In the genomic region with DNA sequence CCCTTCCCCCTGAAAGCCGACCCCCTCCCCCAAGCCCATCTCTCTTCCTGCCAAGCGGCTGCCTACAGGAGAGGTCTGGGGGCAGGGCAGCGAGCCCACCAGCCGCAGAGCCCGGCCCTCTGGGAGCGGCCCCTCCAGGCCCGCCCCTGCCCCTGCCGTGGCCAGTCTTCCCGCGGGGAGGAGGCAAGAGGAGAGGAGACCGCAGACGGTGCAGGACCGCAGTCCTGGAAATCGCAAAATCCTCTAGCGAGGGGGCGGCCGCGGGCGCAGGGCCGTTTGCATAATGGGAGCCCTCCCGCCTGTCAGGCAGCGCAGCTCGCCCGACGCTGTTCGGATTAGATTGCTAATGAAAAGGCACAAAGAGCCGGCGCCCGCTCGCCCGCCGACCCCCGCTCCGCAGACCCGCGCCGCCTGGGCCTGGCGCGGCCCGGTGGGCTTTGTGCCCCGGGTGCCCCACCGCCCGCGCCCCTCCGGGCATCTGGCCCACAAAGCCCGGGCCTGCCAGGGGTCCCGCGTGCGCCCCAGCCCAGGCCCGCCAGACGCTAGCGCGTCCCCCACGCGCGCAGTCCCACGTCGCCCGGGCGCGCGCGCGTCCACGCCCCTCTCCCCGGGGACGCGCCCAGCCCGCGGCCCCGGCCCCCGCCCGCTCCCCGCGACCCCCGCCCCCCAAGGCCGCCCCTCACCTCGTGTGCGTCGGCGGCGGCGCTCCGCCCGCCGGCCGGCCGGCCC, we compare ENCODE assay signal across 17 cellular contexts. TPM values are rescaled to one million over a fixed set of nuclear protein-coding genes. Genes with fewer than 3 reads are reported as not detected.
DNase-seq lines count a peak whose midpoint lies in the region; ATAC-seq and TF ChIP-seq lines count a peak whose summit lies in the region.
"Not testable (repeated sequence)": the region's sequence is repeated elsewhere in the genome, so short reads cannot be mapped to it uniquely, and the experiment has no call there.
"Had no signal": no experiment of that assay in that cellular context is flagged by ENCODE, and none has a peak within 500 bp of the region (broad histone marks: within the 10 kb centered on the region; RNA-seq: fewer than 3 reads in every experiment).

No MANE protein-coding gene starts in this region.

- not testable (repeated sequence) for H3K4me2 ChIP-seq in DND-41 (ENCODE audit: insufficient read depth, low read length); HCT116 (ENCODE audit: low read length)

- not testable (repeated sequence) for TF ChIP-seq CTCF in DND-41 (IDR thresholded peaks at IDR 0.05; ENCODE audit: borderline replicate concordance, extremely low read depth, low read length, poor library complexity, severe bottlenecking); HCT116 (IDR thresholded peaks at IDR 0.05 in 2 of 3, conservative IDR thresholded peaks at IDR 0.05 in 1 of 3; ENCODE audit: borderline replicate concordance in 1 of 3, insufficient read depth in 1 of 3, low read depth in 2 of 3, low read length in 2 of 3); omental fat pad (IDR thresholded peaks at IDR 0.05)

- intact Hi-C loops in HCT116 (cut with micrococcal nuclease); activated CD4-positive, alpha-beta T cell treated with anti-CD3 and anti-CD28 coated beads for 36 hours (cut with DNase I, micrococcal nuclease): not testable (repeated sequence)

- H3K4me1 ChIP-seq in DND-41 (ENCODE audit: insufficient read depth, low read length); HCT116 (ENCODE audit: control insufficient read depth in 1 of 2, insufficient read depth in 2 of 2, low read length in 2 of 2): not testable (repeated sequence)

- DNase-seq in DND-41; HCT116 (ENCODE audit: low read depth, low spot score); activated CD4-positive, alpha-beta T cell treated with anti-CD3 and anti-CD28 coated beads for 36 hours; omental fat pad (ENCODE audit: low spot score): not testable (repeated sequence)

- CTCF ChIA-PET in HCT116 (lab: Charles Lee); activated CD4-positive, alpha-beta T cell treated with anti-CD3 and anti-CD28 coated beads for 36 hours (lab: Charles Lee): not testable (repeated sequence)

- not testable (repeated sequence) for H3K4me3 ChIP-seq in DND-41 (ENCODE audit: low read depth in 1 of 2, low read length in 2 of 2); HCT116 (replicated peaks in 1 of 2; ENCODE audit: low read depth in 1 of 2, low read length in 2 of 2)

- H4K20me1 ChIP-seq in DND-41 (ENCODE audit: insufficient read depth, low read length); HCT116 (ENCODE audit: insufficient read depth): not testable (repeated sequence)

- not testable (repeated sequence) for BruUV-seq in HCT116 (replicated peaks; lab: Mats Ljungman, UMichigan)

- H3K9ac ChIP-seq in DND-41 (ENCODE audit: low read depth, low read length); HCT116 (ENCODE audit: low read length): not testable (repeated sequence)

- not testable (repeated sequence) for TF ChIP-seq POLR2A in HCT116 (IDR thresholded peaks at IDR 0.05; ENCODE audit: borderline replicate concordance, extremely low read depth, insufficient read depth, insufficient read length)

- POLR2A ChIA-PET in HCT116 (lab: Charles Lee); activated CD4-positive, alpha-beta T cell treated with anti-CD3 and anti-CD28 coated beads for 36 hours (lab: Charles Lee): not testable (repeated sequence)

- RAD21 ChIA-PET in HCT116 (lab: Charles Lee; ENCODE audit: low non-redundant PET in 1 of 2, low total read pairs in 2 of 2, uncharacterized antibody in 2 of 2, unreplicated experiment in 2 of 2): not testable (repeated sequence)

- H3K36me3 Mint-ChIP-seq in activated CD4-positive, alpha-beta T cell treated with anti-CD3 and anti-CD28 coated beads for 36 hours (ENCODE audit: low read depth): not testable (repeated sequence)

- not testable (repeated sequence) for H3K79me2 ChIP-seq in DND-41 (ENCODE audit: insufficient read depth, low read length); HCT116 (ENCODE audit: insufficient read depth, low read length)

- not testable (repeated sequence) for H3K27ac Mint-ChIP-seq in activated CD4-positive, alpha-beta T cell treated with anti-CD3 and anti-CD28 coated beads for 36 hours

- not testable (repeated sequence) for H3K27me3 ChIP-seq in DND-41 (ENCODE audit: insufficient read depth, low read length, poor library complexity); HCT116 (ENCODE audit: insufficient read depth, low read length)

- not testable (repeated sequence) for H3K9me3 ChIP-seq in DND-41 (ENCODE audit: insufficient read depth, low read length, severe bottlenecking); HCT116 (ENCODE audit: control insufficient read depth in 1 of 2, insufficient read depth in 1 of 2, low read depth in 1 of 2, low read length in 2 of 2)

- not testable (repeated sequence) for H3K4me3 Mint-ChIP-seq in activated CD4-positive, alpha-beta T cell treated with anti-CD3 and anti-CD28 coated beads for 36 hours

- ATAC-seq in DND-41 (ENCODE audit: insufficient read depth, low read depth) (peak; percentile 64), GM19438 (IDR thresholded peaks at IDR 0.05; ENCODE audit: low read depth, unreplicated experiment) (peak; percentile 35), HCT116 (peak; percentile 60), HG02981 (IDR thresholded peaks at IDR 0.05; ENCODE audit: unreplicated experiment) (peak; percentile 31), HG03520 (IDR thresholded peaks at IDR 0.05; ENCODE audit: unreplicated experiment) (peak; percentile 34), esophagus mucosa (peak; percentile 7), omental fat pad (ENCODE audit: low FRiP score) (peak; percentile 47)
- ATAC-seq in activated CD4-positive, alpha-beta T cell treated with anti-CD3 and anti-CD28 coated beads for 36 hours: peak; percentile 17

- H2AFZ ChIP-seq in DND-41 (ENCODE audit: low read depth, low read length); HCT116 (ENCODE audit: low read depth, low read length, poor library complexity, severe bottlenecking): not testable (repeated sequence)

- H3K27me3 Mint-ChIP-seq in activated CD4-positive, alpha-beta T cell treated with anti-CD3 and anti-CD28 coated beads for 36 hours: not testable (repeated sequence)

- H3K9me3 Mint-ChIP-seq in activated CD4-positive, alpha-beta T cell treated with anti-CD3 and anti-CD28 coated beads for 36 hours (ENCODE audit: low read depth): not testable (repeated sequence)

- not testable (repeated sequence) for H3K9me2 ChIP-seq in HCT116 (ENCODE audit: insufficient read depth)

- H3K36me3 ChIP-seq in DND-41 (ENCODE audit: insufficient read depth, low read length); HCT116 (ENCODE audit: control insufficient read depth in 1 of 2, insufficient read depth in 2 of 2, low read length in 2 of 2): not testable (repeated sequence)

- not testable (repeated sequence) for TF ChIP-seq RAD21 in HCT116 (IDR thresholded peaks at IDR 0.05; ENCODE audit: low read depth)

- not testable (repeated sequence) for H3K27ac ChIP-seq in DND-41 (ENCODE audit: low read length); HCT116 (ENCODE audit: low read depth, low read length)

- not testable (repeated sequence) for H3K4me1 Mint-ChIP-seq in activated CD4-positive, alpha-beta T cell treated with anti-CD3 and anti-CD28 coated beads for 36 hours

RNA-seq across cellular contexts. Expression of gene RIMBP3, which starts 34.5 kb away (rescaled TPM):
- total RNA-seq in HCT116 (2021; ENCODE audit: unreplicated experiment): 0.39 TPM
- polyA plus RNA-seq in HCT116 (2012): 0.16 and 0.30 TPM in 2 replicates
- total RNA-seq in activated CD4-positive, alpha-beta T cell treated with anti-CD3 and anti-CD28 coated beads for 36 hours: under 1 TPM; 0.70 to 0.78 TPM
- total RNA-seq in esophagus mucosa: 0.04 TPM
- total RNA-seq in omental fat pad: under 1 TPM; 0.09 to 0.47 (median 0.24) TPM

RNA-seq across cellular contexts. Expression of gene TMEM191B, which starts 49.7 kb away (rescaled TPM):
- total RNA-seq in HCT116 (2021; ENCODE audit: unreplicated experiment) (2.1 TPM), esophagus mucosa (3.0 TPM), omental fat pad (1 to 10 TPM in 1 of 4 donors, under 1 TPM in 1, not detected in 2; 0.24 to 4.1 TPM)
- polyA plus RNA-seq in HCT116 (2012): 2.9 and 5.3 TPM in 2 replicates
- 1 to 10 TPM in 1 of 2 experiments, under 1 TPM in 1; 0.72 to 3.2 TPM for total RNA-seq in activated CD4-positive, alpha-beta T cell treated with anti-CD3 and anti-CD28 coated beads for 36 hours
- total RNA-seq: activated naive CD4-positive, alpha-beta T cell treated with anti-CD3 and anti-CD28 coated beads for 36 hours had no signal

RNA-seq across cellular contexts. Expression of gene GGTLC3, which starts 59.3 kb away (rescaled TPM):
- not detected for total RNA-seq in HCT116 (2021; ENCODE audit: unreplicated experiment)
- not detected in 2 replicates for polyA plus RNA-seq in HCT116 (2012)
- total RNA-seq in activated CD4-positive, alpha-beta T cell treated with anti-CD3 and anti-CD28 coated beads for 36 hours: not detected
- not detected for total RNA-seq in esophagus mucosa
- total RNA-seq in omental fat pad: not detected
- total RNA-seq: activated CD4-positive, alpha-beta T cell treated with anti-CD3 and anti-CD28 coated beads, Interleukin-2, amount 10 ng/mL, durations not matched to agents 7 days and 5 days; activated naive CD4-positive, alpha-beta T cell treated with anti-CD3 and anti-CD28 coated beads for 36 hours; endodermal cell; heart left ventricle; HT1080; LHCN-M2; NCI-H460; pancreas; sciatic nerve had no signal
- polyA plus RNA-seq: heart left ventricle had no signal

Comparison
In these comparisons a context has a peak if more than half of its experiments do, and no peak if none do; other contexts are left out.
1. ATAC-seq: peak in every context shown above with its lines; median percentile 64 in DND-41; 60 in HCT116; 47 in omental fat pad; 35 in GM19438; 34 in HG03520; 31 in HG02981; 17 in activated CD4-positive, alpha-beta T cell treated with anti-CD3 and anti-CD28 coated beads for 36 hours; 7 in esophagus mucosa.